In the genomic region with DNA sequence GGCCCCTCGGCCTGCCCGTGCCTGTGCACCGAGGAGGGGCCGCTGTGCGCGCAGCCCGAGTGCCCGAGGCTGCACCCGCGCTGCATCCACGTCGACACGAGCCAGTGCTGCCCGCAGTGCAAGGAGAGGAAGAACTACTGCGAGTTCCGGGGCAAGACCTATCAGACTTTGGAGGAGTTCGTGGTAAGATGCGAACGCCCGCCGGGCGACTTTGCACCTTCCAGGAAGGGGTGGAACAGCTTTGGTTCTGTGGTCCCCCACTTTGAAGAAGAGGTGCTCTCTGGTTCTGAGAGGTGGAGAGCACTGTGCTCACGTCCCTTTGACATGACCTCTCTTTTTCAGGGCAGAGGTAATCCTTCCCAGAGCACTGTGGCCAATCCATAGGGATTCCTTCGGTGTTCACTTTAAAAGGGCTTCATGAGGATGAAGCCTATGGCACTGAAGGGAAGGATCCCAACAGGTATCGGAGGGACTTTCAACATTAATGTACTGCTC, we compare ENCODE assay signal across 16 cellular contexts. TPM values are rescaled to one million over a fixed set of nuclear protein-coding genes. Genes with fewer than 3 reads are reported as not detected.
DNase-seq lines count a peak whose midpoint lies in the region; ATAC-seq and TF ChIP-seq lines count a peak whose summit lies in the region.
"Had no signal": no experiment of that assay in that cellular context is flagged by ENCODE, and none has a peak within 500 bp of the region (broad histone marks: within the 10 kb centered on the region; RNA-seq: fewer than 3 reads in every experiment).

No MANE protein-coding gene starts in this region.

- intact Hi-C loops in left colon (cut with DNase I, micrococcal nuclease) (no loop called here), stomach (cut with DNase I; ENCODE audit: low total_unique reads) (no loop called here)

- H3K27me3 ChIP-seq in HUES48 (ENCODE audit: control insufficient read depth, insufficient read depth, low read length) = peaks cover 69% of the 10 kb centered on the region
- peaks cover 7 to 62% (median 29%) of the 10 kb centered on the region in 3 donors for H3K27me3 ChIP-seq in stomach

- H3K4me3 ChIP-seq in HUES48 (ENCODE audit: low read depth, low read length) (peak overlapping the region; percentile 63), coronary artery (peak overlapping the region; percentile 72), stomach (peak overlapping the region; percentile 44 to 54 (median 52))

- TF ChIP-seq POLR2A in stomach (IDR thresholded peaks at IDR 0.05) = no peak

- H3K27ac ChIP-seq in HUES48 (ENCODE audit: low read depth, low read length) (no peak overlapping the region), coronary artery (no peak overlapping the region), stomach (peak overlapping the region in 1 of 5 donors; percentile 70)
- H3K27ac ChIP-seq: pancreas had no signal

- WGBS in stomach, 5 donors = 15 to 22% (median 18%) methylated on average over 12 to 25 of the region's 25 CpGs

- no peaks in the 10 kb centered on the region for H3K36me3 ChIP-seq in HUES48 (ENCODE audit: control insufficient read depth, insufficient read depth, low read length)
- no peaks in the 10 kb centered on the region for H3K36me3 ChIP-seq in stomach
- H3K36me3 ChIP-seq: pancreas had no signal

- ATAC-seq in left colon (peak; percentile 36), GM21737 (IDR thresholded peaks at IDR 0.05; ENCODE audit: unreplicated experiment) (no peak), HG02885 (IDR thresholded peaks at IDR 0.05; ENCODE audit: poor library complexity, unreplicated experiment) (no peak)
- ATAC-seq: HCT116 had no signal

- no peak for TF ChIP-seq EP300 in stomach (IDR thresholded peaks at IDR 0.05)

- H3K9ac ChIP-seq in HUES48 (ENCODE audit: low read depth, low read length) = no peak overlapping the region

- TF ChIP-seq CTCF in coronary artery (IDR thresholded peaks at IDR 0.05) (no peak), stomach (IDR thresholded peaks at IDR 0.05) (no peak)

- DNase-seq in coronary artery (ENCODE audit: low spot score) (no peak), left colon (peak in 1 of 2 donors; percentile 11), stomach (no peak), SIG-M5 (lab: John Stamatoyannopoulos, UW) (no peak), midbrain (lab: John Stamatoyannopoulos, UW) (no peak)
- DNase-seq: activated CD4-positive, alpha-beta T cell treated with anti-CD3 and anti-CD28 coated beads for 1 hour; central memory CD4-positive, alpha-beta T cell; KG1; NCI-H2029; stimulated activated CD4-positive, alpha-beta T cell treated with anti-CD3 and anti-CD28 coated beads, Interleukin-2, amount 100 ng/mL, for 48 hours; stimulated activated naive CD4-positive, alpha-beta T cell treated with Interleukin-2 at 50 U/mL for 16 hours had no signal

- H3K9me3 ChIP-seq in HUES48 (ENCODE audit: control insufficient read depth, insufficient read depth, low read length) (no peaks in the 10 kb centered on the region), stomach (peaks cover 0 to 14% (median 0%) of the 10 kb centered on the region in 4 donors)
- H3K9me3 ChIP-seq: pancreas had no signal

- H3K4me1 ChIP-seq in HUES48 (ENCODE audit: control insufficient read depth, insufficient read depth, low read length) = peaks cover 6% of the 10 kb centered on the region; the same call in 1 of the 2 replicates
- H3K4me1 ChIP-seq in stomach = peaks cover 15 to 38% (median 29%) of the 10 kb centered on the region in 4 donors

RNA-seq across cellular contexts. Expression of a gene that starts 2.6 kb away (rescaled TPM):
- total RNA-seq in left colon (under 1 TPM; 0.09 to 0.25 TPM), stomach (under 1 TPM in 3 of 5 donors, not detected in 2; under 0.01 to 0.45 (median 0.18) TPM)
- polyA plus RNA-seq in stomach = under 1 TPM in 1 of 3 donors, not detected in 2; 0.03 TPM
